1 cellular context compared by ENCODE assay signal in the genomic region with DNA sequence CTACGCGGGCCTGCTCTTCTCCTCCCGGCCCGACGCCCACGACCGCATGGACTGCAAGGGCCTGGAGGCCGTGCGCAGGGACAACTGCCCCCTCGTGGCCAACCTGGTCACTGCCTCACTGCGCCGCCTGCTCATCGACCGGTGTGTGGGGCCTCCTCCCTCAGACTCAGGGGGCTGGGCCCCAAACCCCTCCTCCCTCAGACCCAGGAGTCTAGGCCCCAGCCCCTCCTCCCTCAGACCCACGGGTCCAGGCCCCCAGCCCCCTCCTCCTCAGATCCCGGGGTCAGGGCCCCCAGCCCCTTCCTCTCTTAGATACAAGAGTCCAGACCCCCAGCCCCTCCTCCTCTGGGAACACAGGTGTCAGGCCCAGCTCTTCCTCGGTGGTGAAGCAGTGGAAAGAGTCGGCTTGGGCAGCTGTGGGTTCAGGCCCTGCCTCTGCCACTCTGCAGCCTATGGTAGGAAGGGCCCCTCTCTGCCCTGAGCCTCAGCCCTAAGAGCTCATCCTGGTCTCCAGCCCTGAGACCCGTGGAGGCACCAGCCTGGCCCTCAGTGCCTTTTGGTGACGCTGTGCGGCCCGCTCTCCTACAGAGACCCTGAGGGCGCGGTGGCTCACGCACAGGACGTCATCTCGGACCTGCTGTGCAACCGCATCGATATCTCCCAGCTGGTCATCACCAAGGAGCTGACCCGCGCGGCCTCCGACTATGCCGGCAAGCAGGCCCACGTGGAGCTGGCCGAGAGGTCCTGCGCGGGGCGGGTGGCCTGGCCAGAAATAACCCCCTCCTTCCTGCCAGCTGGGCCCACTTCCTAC.
TF ChIP-seq lines count a peak whose summit lies in the region.

No MANE protein-coding gene starts in this region.

TF ChIP-seq in A549, 52 proteins besides CTCF, POLR2A, EP300 and RAD21 (continued from another document):
- TF ChIP-seq ELK1 (IDR thresholded peaks at IDR 0.05; ENCODE audit: low read depth, low read length) = no peak
- 0 out of 5 replicates have a peak, but pooled peaks of 1 of the 2 experiments have one; percentile 17 for TF ChIP-seq JUN (IDR thresholded peaks at IDR 0.05)
- no peak for TF ChIP-seq RCOR1 (IDR thresholded peaks at IDR 0.05; ENCODE audit: low read depth, low read length)
